In the genomic region with DNA sequence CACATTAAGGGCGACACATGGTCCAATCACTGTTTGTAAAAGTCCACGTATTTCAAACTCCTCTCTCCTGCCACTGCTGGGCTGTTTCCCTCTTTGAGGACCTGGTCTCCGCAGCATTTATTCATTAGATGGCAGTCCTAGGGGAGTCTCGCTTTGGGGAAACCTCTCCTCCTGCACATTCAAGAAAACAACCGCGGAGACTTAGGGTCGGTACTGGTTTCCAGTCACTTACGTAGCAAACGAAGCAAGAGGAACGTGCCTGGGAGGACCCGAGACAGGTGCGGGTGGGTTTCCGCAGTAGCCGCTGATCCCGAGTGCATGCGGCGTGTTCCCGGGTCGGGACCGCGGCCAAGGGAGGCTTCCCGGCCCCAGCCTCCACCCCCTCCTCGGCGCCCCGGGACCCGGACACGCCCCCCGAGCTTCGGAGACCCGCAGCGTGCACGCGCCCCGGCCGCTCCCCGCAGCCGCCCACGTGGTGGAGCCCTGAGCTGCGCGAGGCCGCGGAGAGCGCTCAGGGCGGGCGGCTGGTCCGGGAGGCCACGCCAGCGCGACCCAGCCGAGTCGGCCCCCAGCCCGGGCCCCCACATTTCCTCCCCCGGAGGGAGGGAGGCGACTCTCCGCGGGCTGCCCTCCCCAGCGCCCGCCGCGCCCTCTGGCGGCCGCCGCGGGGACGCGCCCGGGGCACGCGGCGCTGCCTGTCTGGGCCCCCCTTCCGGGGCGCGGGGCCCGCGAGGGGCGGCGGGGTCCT, we compare ENCODE assay signal across 8 cellular contexts. TPM values are rescaled to one million over a fixed set of nuclear protein-coding genes. Genes with fewer than 3 reads are reported as not detected.
DNase-seq lines count a peak whose midpoint lies in the region; ATAC-seq and TF ChIP-seq lines count a peak whose summit lies in the region.

No MANE protein-coding gene starts in this region.

- H4K20me1 ChIP-seq in DOHH2 (ENCODE audit: control insufficient read depth, insufficient read depth, low read depth, low read length): peaks cover 11% of the 10 kb centered on the region; the same call in 1 of the 2 replicates

- TF ChIP-seq CTCF in DOHH2 (IDR thresholded peaks at IDR 0.05; ENCODE audit: low read depth, low read length, poor library complexity, severe bottlenecking) (peak; percentile 31), astrocyte of the cerebellum (IDR thresholded peaks at IDR 0.05; ENCODE audit: low read depth, low read length, missing control alignments) (no peak)

- intact Hi-C loops in sciatic nerve (cut with DNase I): loop anchor here (5.0 kb wide), 1 partner anchor 125 kb away; no protein-coding TSS in a partner anchor

- in situ Hi-C loops in astrocyte of the cerebellum (cut with HindIII; ENCODE audit: low sequenced_read_pairs): no loop called here

- DNase-seq in T-helper 17 cell (peak; percentile 31 to 53 (median 42)), astrocyte of the cerebellum (ENCODE audit: low read depth) (no peak), hippocampal formation (lab: John Stamatoyannopoulos, UW) (peak; percentile 64 to 75), sciatic nerve (ENCODE audit: low spot score) (peak; percentile 89), DMS79 treated with DMSO at 0.1 percent for 48 hours (lab: John Stamatoyannopoulos, UW) (no peak)

- H3K27ac ChIP-seq in DOHH2 (ENCODE audit: low read depth, low read length): peak overlapping the region; percentile 52; the same call in 1 of the 2 replicates
- peak overlapping the region; percentile 42 for H3K27ac ChIP-seq in KOPT-K1 (ENCODE audit: low read depth, low read length, poor library complexity, severe bottlenecking)

- H3K27me3 ChIP-seq in DOHH2 (ENCODE audit: control insufficient read depth, low read length): peaks cover 34% of the 10 kb centered on the region

- peak overlapping the region; percentile 85 for H3K4me3 Mint-ChIP-seq in T-helper 17 cell

- H3K4me1 Mint-ChIP-seq in T-helper 17 cell: peaks cover 15% of the 10 kb centered on the region

- peak overlapping the region; percentile 87 for H3K4me2 ChIP-seq in DOHH2 (ENCODE audit: low read length)

- H3K36me3 ChIP-seq in DOHH2 (ENCODE audit: control insufficient read depth, low read length) (no peaks in the 10 kb centered on the region), KOPT-K1 (ENCODE audit: insufficient read depth, low read length) (no peaks in the 10 kb centered on the region)

- peaks cover 23% of the 10 kb centered on the region for H3K79me2 ChIP-seq in DOHH2 (ENCODE audit: control insufficient read depth, low read length)

- H3K4me1 ChIP-seq in DOHH2 (ENCODE audit: control insufficient read depth, low read length): peaks cover 10% of the 10 kb centered on the region

- peak overlapping the region; percentile 61 for H3K27ac Mint-ChIP-seq in T-helper 17 cell

- no peaks in the 10 kb centered on the region for H3K9me2 ChIP-seq in DOHH2 (replicated peaks; ENCODE audit: control insufficient read depth, low read length)

- H3K4me3 ChIP-seq in DOHH2 (ENCODE audit: low read length) (peak overlapping the region; percentile 77), astrocyte of the cerebellum (ENCODE audit: low read depth, low read length) (peak overlapping the region; percentile 77)

- no peaks in the 10 kb centered on the region for H3K36me3 Mint-ChIP-seq in T-helper 17 cell (ENCODE audit: low read depth)

- H3K9me3 ChIP-seq in DOHH2 (ENCODE audit: control insufficient read depth, insufficient read depth, low read length) (no peaks in the 10 kb centered on the region), KOPT-K1 (ENCODE audit: insufficient read depth, low read length, poor library complexity, severe bottlenecking) (no peaks in the 10 kb centered on the region), T-helper 17 cell (ENCODE audit: control insufficient read depth, low read length, poor library complexity, severe bottlenecking) (peaks cover 2% of the 10 kb centered on the region)

- no peaks in the 10 kb centered on the region for H3F3A ChIP-seq in DOHH2 (ENCODE audit: control insufficient read depth, insufficient read depth)

- H3K27me3 Mint-ChIP-seq in T-helper 17 cell: peaks cover 26% of the 10 kb centered on the region

- ATAC-seq in GM21717 (IDR thresholded peaks at IDR 0.05; ENCODE audit: unreplicated experiment) (peak; percentile 40), T-helper 17 cell (peak; percentile 47), sciatic nerve (peak; percentile 51)

RNA-seq across cellular contexts. Expression of gene IGF1R, which starts 1.1 kb away (rescaled TPM):
- total RNA-seq in T-helper 17 cell (10 to 100 TPM; 13.7 to 27.1 TPM), sciatic nerve (85.9 TPM)

Comparison
In these comparisons a context has a peak if more than half of its experiments do, and no peak if none do; other contexts are left out.
1. DNase-seq: peak in T-helper 17 cell (3 of 3), hippocampal formation (2 of 2) and sciatic nerve (single experiment); none in astrocyte of the cerebellum (single experiment) and DMS79 treated with DMSO at 0.1 percent for 48 hours (single experiment).
2. Peak in every context shown above with its lines, with median percentiles within 50 percentile points of each other: ATAC-seq.